8 cellular contexts compared by ENCODE assay signal in the genomic region with DNA sequence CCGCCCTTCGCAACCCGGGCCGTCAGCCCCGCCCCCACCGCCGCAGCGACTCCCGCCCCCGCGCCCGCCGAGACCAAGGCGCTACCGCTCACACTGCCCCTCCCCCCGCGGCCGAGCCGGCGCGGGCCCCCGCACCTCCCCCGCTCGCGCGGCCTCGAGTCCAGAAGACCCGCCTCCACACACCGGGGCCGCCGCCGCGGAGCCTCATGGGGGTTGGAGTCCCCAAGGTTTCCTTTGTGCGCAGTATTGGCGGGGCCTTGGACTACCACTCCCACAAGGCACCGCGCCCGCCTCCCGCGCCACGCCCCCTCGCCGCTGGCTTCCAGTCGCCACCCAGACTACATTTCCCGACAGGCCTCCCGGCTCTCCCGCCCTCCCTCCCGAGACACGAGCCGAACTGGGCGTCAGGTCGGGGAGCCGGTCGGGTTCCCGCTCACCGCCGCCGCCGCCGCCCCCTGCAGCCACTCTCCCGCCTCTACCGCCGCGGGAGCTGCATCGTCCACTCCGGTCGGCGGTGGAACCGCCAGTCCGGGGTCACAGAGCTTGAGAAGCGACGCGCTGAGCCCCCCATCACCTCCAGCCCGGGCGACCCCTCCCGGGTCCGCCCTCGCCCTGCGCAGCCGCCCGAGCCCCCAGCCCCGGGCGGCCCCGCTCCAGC.
A peak's percentile ranks its signal among the peaks of the same experiment; 100 is the strongest.
DNase-seq lines count a peak whose midpoint lies in the region; ATAC-seq and FAIRE-seq lines count a peak whose summit lies in the region.

A gene (plus strand): TSS at position 371 of the 658 bp plus-strand sequence. CDS start 336 bp downstream, outside the sequence.

- no peaks in the 10 kb centered on the region for H3K36me3 ChIP-seq in effector memory CD4-positive, alpha-beta T cell (ENCODE audit: control insufficient read depth, insufficient read depth, low read length)

- DNase-seq in COR-L47 (lab: John Stamatoyannopoulos, UW) (peak; percentile 99), HTR-8/SVneo (ENCODE audit: insufficient read length, low spot score) (peak; percentile 92), NOMO-1 treated with DMSO at 0.1 percent for 48 hours (lab: John Stamatoyannopoulos, UW; ENCODE audit: unreplicated experiment) (peak; percentile 96), memory B cell (ENCODE audit: low spot score in 2 of 2) (peak; percentile 97 to 100)
- DNase-seq in activated CD8-positive, alpha-beta memory T cell treated with anti-CD3 and anti-CD28 coated beads for 4 hours (ENCODE audit: low read depth in 2 of 2), result peak; percentile 99
- peak; percentile 98 to 99 (median 99) for DNase-seq in effector memory CD4-positive, alpha-beta T cell
- DNase-seq in stimulated activated CD8-positive, alpha-beta memory T cell treated with anti-CD3 and anti-CD28 coated beads, Interleukin-12 subunit alpha, Interleukin-12 subunit beta, amount 100 ng/mL, for 1 hour (ENCODE audit: low read depth), result peak; percentile 99

- peak within 1 kb of the TSS; percentile 71 for H3K27ac ChIP-seq in effector memory CD4-positive, alpha-beta T cell (ENCODE audit: insufficient read depth, low read length, poor library complexity, severe bottlenecking)

- no peaks in the 10 kb centered on the region for H3K9me3 Mint-ChIP-seq in memory B cell

- FAIRE-seq in HTR-8/SVneo (lab: Jason Lieb, UNC), result peak; percentile 26

- H3K4me3 Mint-ChIP-seq in memory B cell, result peak within 1 kb of the TSS; percentile 90

- no peaks in the 10 kb centered on the region for H3K27me3 ChIP-seq in effector memory CD4-positive, alpha-beta T cell (replicated peaks; ENCODE audit: control insufficient read depth, insufficient read depth, low read length, poor library complexity, severe bottlenecking)

- H3K27ac Mint-ChIP-seq in memory B cell, result peak within 1 kb of the TSS; percentile 81

- no peaks in the 10 kb centered on the region for H3K4me1 ChIP-seq in effector memory CD4-positive, alpha-beta T cell (ENCODE audit: control insufficient read depth, insufficient read depth, low read length, poor library complexity, severe bottlenecking)

- H3K4me1 Mint-ChIP-seq in memory B cell, result peaks cover 10% of the 10 kb centered on the region

- no peaks in the 10 kb centered on the region for H3K27me3 Mint-ChIP-seq in memory B cell

- H3K9me3 ChIP-seq in effector memory CD4-positive, alpha-beta T cell (ENCODE audit: control insufficient read depth, low read length), result no peaks in the 10 kb centered on the region

- peak within 1 kb of the TSS; percentile 92 for H3K4me3 ChIP-seq in effector memory CD4-positive, alpha-beta T cell (ENCODE audit: insufficient read depth, low read depth, low read length, poor library complexity, severe bottlenecking)

- peak; percentile 93 for ATAC-seq in GM21381 (IDR thresholded peaks at IDR 0.05; ENCODE audit: unreplicated experiment)
- ATAC-seq in memory B cell (ENCODE audit: low read depth), result peak; percentile 92

- no peaks in the 10 kb centered on the region for H3K36me3 Mint-ChIP-seq in memory B cell

Comparison
In these comparisons a context has a peak if more than half of its experiments do, and no peak if none do; other contexts are left out.
1. Peak in every context shown above with its lines: DNase-seq, ATAC-seq, H3K4me3 ChIP-seq and H3K27ac ChIP-seq.